In genomic region chr3:150746791-150747590, GRCh38 we compare ENCODE assay signal across 14 cellular contexts. TPM values are rescaled to one million over a fixed set of nuclear protein-coding genes. Genes with fewer than 3 reads are reported as not detected.
DNase-seq lines count a peak whose midpoint lies in the region; ATAC-seq and TF ChIP-seq lines count a peak whose summit lies in the region.
"Had no signal": no experiment of that assay in that cellular context is flagged by ENCODE, and none has a peak within 500 bp of the region (broad histone marks: within the 10 kb centered on the region; RNA-seq: fewer than 3 reads in every experiment).

No MANE protein-coding gene starts in this region.

- peaks cover 16% of the 10 kb centered on the region for H3K4me1 ChIP-seq in testis
- peaks cover 5 to 85% (median 18%) of the 10 kb centered on the region in 3 donors for H3K4me1 ChIP-seq in gastroesophageal sphincter

- no peak overlapping the region for H3K4me3 ChIP-seq in testis
- H3K4me3 ChIP-seq in gastroesophageal sphincter = no peak overlapping the region
- H3K4me3 ChIP-seq: sigmoid colon had no signal

- no peaks in the 10 kb centered on the region for H3K27me3 Mint-ChIP-seq in activated CD8-positive, alpha-beta memory T cell treated with anti-CD3 and anti-CD28 coated beads, Interleukin-2, amount 10 ng/mL, durations not matched to agents 7 days and 5 days
- no peaks in the 10 kb centered on the region for H3K27me3 Mint-ChIP-seq in activated T-helper 1 cell treated with anti-CD3 and anti-CD28 coated beads, Interleukin-12 subunit alpha, Interleukin-12 subunit beta, Interleukin-2, Interleukin-4 antibody, amounts not matched to agents 30 ng/mL and 10 ng/mL and 1 ng/mL, durations not matched to agents 14 hours and 24 hours and 36 hours (ENCODE audit: insufficient read depth)
- no peaks in the 10 kb centered on the region for H3K27me3 Mint-ChIP-seq in memory B cell

- TF ChIP-seq EP300 in gastroesophageal sphincter (IDR thresholded peaks at IDR 0.05) = no peak

- H3K27me3 ChIP-seq in testis = no peaks in the 10 kb centered on the region
- no peaks in the 10 kb centered on the region for H3K27me3 ChIP-seq in gastroesophageal sphincter
- H3K27me3 ChIP-seq: sigmoid colon had no signal

- intact Hi-C loops in activated T-helper 1 cell treated with anti-CD3 and anti-CD28 coated beads, Interleukin-12 subunit alpha, Interleukin-12 subunit beta, Interleukin-2, Interleukin-4 antibody, amounts not matched to agents 30 ng/mL and 10 ng/mL and 1 ng/mL, durations not matched to agents 14 hours and 24 hours and 36 hours (cut with micrococcal nuclease) = no loop called here
- intact Hi-C loops in testis (cut with DNase I; ENCODE audit: low total_unique reads) = no loop called here

- CTCF ChIA-PET in activated CD8-positive, alpha-beta memory T cell treated with anti-CD3 and anti-CD28 coated beads, Interleukin-2, amount 10 ng/mL, durations not matched to agents 7 days and 5 days (lab: Charles Lee) = interaction anchor here (1.3 to 1.4 kb wide), 3 partner anchors 9 to 26 kb away, joined by 3 to 4 read pairs (median 3); no protein-coding TSS in a partner anchor

- no peak for ATAC-seq in activated CD8-positive, alpha-beta memory T cell treated with anti-CD3 and anti-CD28 coated beads, Interleukin-2, amount 10 ng/mL, durations not matched to agents 7 days and 5 days
- ATAC-seq in memory B cell (ENCODE audit: low read depth) = no peak
- ATAC-seq in HG03175 (IDR thresholded peaks at IDR 0.05; ENCODE audit: unreplicated experiment) = no peak
- ATAC-seq in gastroesophageal sphincter = no peak
- no peak for ATAC-seq in HG02642 (IDR thresholded peaks at IDR 0.05; ENCODE audit: poor library complexity, unreplicated experiment)

- no peak overlapping the region for H3K4me3 Mint-ChIP-seq in activated CD8-positive, alpha-beta memory T cell treated with anti-CD3 and anti-CD28 coated beads, Interleukin-2, amount 10 ng/mL, durations not matched to agents 7 days and 5 days
- no peak overlapping the region for H3K4me3 Mint-ChIP-seq in activated T-helper 1 cell treated with anti-CD3 and anti-CD28 coated beads, Interleukin-12 subunit alpha, Interleukin-12 subunit beta, Interleukin-2, Interleukin-4 antibody, amounts not matched to agents 30 ng/mL and 10 ng/mL and 1 ng/mL, durations not matched to agents 14 hours and 24 hours and 36 hours
- no peak overlapping the region for H3K4me3 Mint-ChIP-seq in memory B cell
- H3K4me3 Mint-ChIP-seq: mesothelial cell of epicardium had no signal

- DNase-seq in activated CD8-positive, alpha-beta memory T cell treated with anti-CD3 and anti-CD28 coated beads, Interleukin-2, amount 50 U/mL, for 48 hours = peak; percentile 48
- DNase-seq in activated CD8-positive, alpha-beta memory T cell treated with anti-CD3 and anti-CD28 coated beads, Interleukin-2, amount 10 ng/mL, durations not matched to agents 7 days and 5 days = no peak
- no peak for DNase-seq in activated T-helper 1 cell treated with anti-CD3 and anti-CD28 coated beads, Interleukin-12 subunit alpha, Interleukin-12 subunit beta, Interleukin-2, Interleukin-4 antibody, amounts not matched to agents 30 ng/mL and 10 ng/mL and 1 ng/mL, durations not matched to agents 14 hours and 24 hours and 36 hours (ENCODE audit: low spot score)
- DNase-seq in memory B cell (ENCODE audit: low spot score in 2 of 2) (no peak), testis (peak; percentile 52)
- DNase-seq: NCI-H2081, OCI-M1, sigmoid colon had no signal

- H3K27ac ChIP-seq in testis (peak overlapping the region; percentile 13 to 80), gastroesophageal sphincter (peak overlapping the region in 1 of 4 donors; percentile 0)
- H3K27ac ChIP-seq: sigmoid colon had no signal

- whole genome bisulfite sequencing in testis, 2 donors = 56 to 75% methylated on average over 7 of the region's 7 CpGs
- WGBS in gastroesophageal sphincter (ENCODE audit: low coverage in 1 of 2), 2 donors = 42 to 55% methylated on average over 2 of the region's 7 CpGs

- TF ChIP-seq CTCF in testis (IDR thresholded peaks at IDR 0.05) = no peak
- TF ChIP-seq CTCF in gastroesophageal sphincter (IDR thresholded peaks at IDR 0.05) = no peak

- no peaks in the 10 kb centered on the region for H3K9me3 Mint-ChIP-seq in activated CD8-positive, alpha-beta memory T cell treated with anti-CD3 and anti-CD28 coated beads, Interleukin-2, amount 10 ng/mL, durations not matched to agents 7 days and 5 days (ENCODE audit: low read depth)
- no peaks in the 10 kb centered on the region for H3K9me3 Mint-ChIP-seq in activated T-helper 1 cell treated with anti-CD3 and anti-CD28 coated beads, Interleukin-12 subunit alpha, Interleukin-12 subunit beta, Interleukin-2, Interleukin-4 antibody, amounts not matched to agents 30 ng/mL and 10 ng/mL and 1 ng/mL, durations not matched to agents 14 hours and 24 hours and 36 hours
- no peaks in the 10 kb centered on the region for H3K9me3 Mint-ChIP-seq in memory B cell
- H3K9me3 Mint-ChIP-seq: mesothelial cell of epicardium had no signal

- no peak for TF ChIP-seq POLR2A in testis (IDR thresholded peaks at IDR 0.05)
- TF ChIP-seq POLR2A in gastroesophageal sphincter (IDR thresholded peaks at IDR 0.05) = no peak

- peaks cover 36% of the 10 kb centered on the region for H3K36me3 Mint-ChIP-seq in activated CD8-positive, alpha-beta memory T cell treated with anti-CD3 and anti-CD28 coated beads, Interleukin-2, amount 10 ng/mL, durations not matched to agents 7 days and 5 days
- H3K36me3 Mint-ChIP-seq in activated T-helper 1 cell treated with anti-CD3 and anti-CD28 coated beads, Interleukin-12 subunit alpha, Interleukin-12 subunit beta, Interleukin-2, Interleukin-4 antibody, amounts not matched to agents 30 ng/mL and 10 ng/mL and 1 ng/mL, durations not matched to agents 14 hours and 24 hours and 36 hours (ENCODE audit: low read depth) = peaks cover 77% of the 10 kb centered on the region
- peaks cover 14% of the 10 kb centered on the region for H3K36me3 Mint-ChIP-seq in memory B cell

- H3K36me3 ChIP-seq in testis (ENCODE audit: low read depth, missing control alignments) = no peaks in the 10 kb centered on the region
- peaks cover 0 to 6% of the 10 kb centered on the region in 2 donors for H3K36me3 ChIP-seq in gastroesophageal sphincter

- H3K9me3 ChIP-seq in testis (no peaks in the 10 kb centered on the region), gastroesophageal sphincter (no peaks in the 10 kb centered on the region)
- H3K9me3 ChIP-seq: sigmoid colon had no signal

- H3K4me1 Mint-ChIP-seq in activated CD8-positive, alpha-beta memory T cell treated with anti-CD3 and anti-CD28 coated beads, Interleukin-2, amount 10 ng/mL, durations not matched to agents 7 days and 5 days = peaks cover 79% of the 10 kb centered on the region
- H3K4me1 Mint-ChIP-seq in activated T-helper 1 cell treated with anti-CD3 and anti-CD28 coated beads, Interleukin-12 subunit alpha, Interleukin-12 subunit beta, Interleukin-2, Interleukin-4 antibody, amounts not matched to agents 30 ng/mL and 10 ng/mL and 1 ng/mL, durations not matched to agents 14 hours and 24 hours and 36 hours (ENCODE audit: low read depth) = peaks cover 90% of the 10 kb centered on the region
- peaks cover 60% of the 10 kb centered on the region for H3K4me1 Mint-ChIP-seq in memory B cell

- no peak overlapping the region for H3K27ac Mint-ChIP-seq in activated CD8-positive, alpha-beta memory T cell treated with anti-CD3 and anti-CD28 coated beads, Interleukin-2, amount 10 ng/mL, durations not matched to agents 7 days and 5 days
- peak overlapping the region; percentile 46 for H3K27ac Mint-ChIP-seq in activated T-helper 1 cell treated with anti-CD3 and anti-CD28 coated beads, Interleukin-12 subunit alpha, Interleukin-12 subunit beta, Interleukin-2, Interleukin-4 antibody, amounts not matched to agents 30 ng/mL and 10 ng/mL and 1 ng/mL, durations not matched to agents 14 hours and 24 hours and 36 hours
- H3K27ac Mint-ChIP-seq in memory B cell = peak overlapping the region; percentile 46
- H3K27ac Mint-ChIP-seq: mesothelial cell of epicardium had no signal

RNA-seq across cellular contexts. Expression of gene SIAH2, which starts 16.0 kb away (rescaled TPM):
- total RNA-seq in activated CD8-positive, alpha-beta memory T cell treated with anti-CD3 and anti-CD28 coated beads, Interleukin-2, amount 10 ng/mL, durations not matched to agents 7 days and 5 days = 10 to 100 TPM; 34.7 to 54.2 TPM
- 175 and 177 TPM in 2 replicates for total RNA-seq in activated T-helper 1 cell treated with anti-CD3 and anti-CD28 coated beads, Interleukin-12 subunit alpha, Interleukin-12 subunit beta, Interleukin-2, Interleukin-4 antibody, amounts not matched to agents 30 ng/mL and 10 ng/mL and 1 ng/mL, durations not matched to agents 14 hours and 24 hours and 36 hours
- total RNA-seq in testis = 10 to 100 TPM; 37.5 to 46.1 TPM
- 17.5 TPM for polyA plus RNA-seq in testis (ENCODE audit: insufficient read depth, low read depth, low replicate concordance)
- 10 to 100 TPM; 26.0 to 36.1 (median 28.5) TPM for total RNA-seq in gastroesophageal sphincter

RNA-seq across cellular contexts. Expression of gene ERICH6, which starts 43.3 kb away (rescaled TPM):
- not detected for total RNA-seq in activated CD8-positive, alpha-beta memory T cell treated with anti-CD3 and anti-CD28 coated beads, Interleukin-2, amount 10 ng/mL, durations not matched to agents 7 days and 5 days
- total RNA-seq in activated T-helper 1 cell treated with anti-CD3 and anti-CD28 coated beads, Interleukin-12 subunit alpha, Interleukin-12 subunit beta, Interleukin-2, Interleukin-4 antibody, amounts not matched to agents 30 ng/mL and 10 ng/mL and 1 ng/mL, durations not matched to agents 14 hours and 24 hours and 36 hours = not detected in 2 replicates
- total RNA-seq in testis (10 to 100 TPM in 1 of 2 donors, 1 to 10 TPM in 1; 9.7 to 24.0 TPM), gastroesophageal sphincter (not detected)
- polyA plus RNA-seq in testis (ENCODE audit: insufficient read depth, low read depth, low replicate concordance) = 52.5 TPM
- total RNA-seq: epithelial cell of proximal tubule; sigmoid colon; T-helper 1 cell treated with Interleukin-12 subunit alpha and Interleukin-12 subunit beta and Interleukin-4 antibody, amounts not matched to agents 30 ng/mL and 1 ng/mL, for 36 hours had no signal
- polyA plus RNA-seq: sigmoid colon had no signal

Comparison
In these comparisons a context has a peak if more than half of its experiments do, and no peak if none do; other contexts are left out.
1. DNase-seq: peak in activated CD8-positive, alpha-beta memory T cell treated with anti-CD3 and anti-CD28 coated beads, Interleukin-2, amount 50 U/mL, for 48 hours (single experiment) and testis (single experiment); none in activated CD8-positive, alpha-beta memory T cell treated with anti-CD3 and anti-CD28 coated beads, Interleukin-2, amount 10 ng/mL, durations not matched to agents 7 days and 5 days (single experiment), activated T-helper 1 cell treated with anti-CD3 and anti-CD28 coated beads, Interleukin-12 subunit alpha, Interleukin-12 subunit beta, Interleukin-2, Interleukin-4 antibody, amounts not matched to agents 30 ng/mL and 10 ng/mL and 1 ng/mL, durations not matched to agents 14 hours and 24 hours and 36 hours (single experiment) and memory B cell (0 of 2).